In the genomic region with DNA sequence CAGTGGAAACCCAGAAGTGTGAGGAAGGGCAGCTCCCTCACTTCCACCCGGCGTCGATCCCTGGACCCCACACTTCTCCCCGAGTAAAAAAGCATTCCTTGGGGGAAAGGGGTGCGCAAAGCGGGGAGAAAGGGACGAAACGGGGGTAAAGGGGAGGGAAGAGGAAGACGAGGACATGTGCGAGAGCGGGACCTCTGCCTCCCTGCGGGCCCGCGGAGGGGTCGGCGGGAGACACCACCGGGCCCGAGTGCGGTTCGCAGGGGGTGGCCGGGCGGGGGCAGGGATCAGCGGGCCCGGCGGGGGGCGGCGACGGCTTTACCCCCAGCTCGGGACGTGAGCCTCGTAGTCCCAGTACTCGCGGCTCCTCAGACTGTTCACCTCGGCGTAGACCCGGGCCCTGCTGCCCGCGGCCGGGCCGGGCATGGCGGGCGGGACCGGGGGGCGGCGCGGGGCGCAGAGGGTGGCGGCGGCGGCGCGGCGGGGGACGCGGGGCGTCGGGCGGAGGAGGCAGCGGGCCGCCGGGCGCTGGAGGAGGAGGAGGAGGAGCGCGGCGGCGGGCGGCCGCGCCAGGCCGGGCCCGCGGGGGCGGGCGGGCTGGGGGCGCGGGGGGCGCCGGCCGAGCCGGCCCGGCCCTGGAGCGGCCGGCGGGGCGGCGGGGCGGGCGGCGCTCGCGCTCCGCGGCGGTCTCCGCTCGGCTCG, we compare ENCODE assay signal across 8 cellular contexts. TPM values are rescaled to one million over a fixed set of nuclear protein-coding genes. Genes with fewer than 3 reads are reported as not detected.
DNase-seq lines count a peak whose midpoint lies in the region; ATAC-seq and TF ChIP-seq lines count a peak whose summit lies in the region.

No MANE protein-coding gene starts in this region.

- in situ Hi-C loops in astrocyte of the spinal cord (cut with HindIII; ENCODE audit: low sequenced_read_pairs) = no loop called here

- H3K36me3 Mint-ChIP-seq in CD4-positive, alpha-beta memory T cell = peaks cover 14 to 52% of the 10 kb centered on the region in 2 donors

- intact Hi-C loops in CD4-positive, alpha-beta memory T cell (cut with micrococcal nuclease) = loop anchor here (1.0 to 5.0 kb wide), 5 partner anchors 39 to 460 kb away; a partner anchor contains a TSS
- intact Hi-C loops in thyroid gland (cut with DNase I) = loop anchor here (5.0 to 10.0 kb wide), 2 partner anchors 63 to 180 kb away; no protein-coding TSS in a partner anchor

- no peak for TF ChIP-seq POLR2A in thyroid gland (IDR thresholded peaks at IDR 0.05)

- peaks cover 6 to 11% of the 10 kb centered on the region in 2 donors for H3K27me3 Mint-ChIP-seq in CD4-positive, alpha-beta memory T cell

- peak overlapping the region; percentile 30 for H3K27ac ChIP-seq in CD4-positive, alpha-beta memory T cell (ENCODE audit: low read depth, low read length)
- H3K27ac ChIP-seq in thyroid gland = peak overlapping the region in 1 of 3 donors; percentile 58

- TF ChIP-seq CTCF in astrocyte of the spinal cord (IDR thresholded peaks at IDR 0.05; ENCODE audit: low read depth, low read length) (no peak), thyroid gland (IDR thresholded peaks at IDR 0.05) (no peak)

- no peaks in the 10 kb centered on the region for H3K9me3 Mint-ChIP-seq in CD4-positive, alpha-beta memory T cell

- H3K36me3 ChIP-seq in CD4-positive, alpha-beta memory T cell (ENCODE audit: insufficient read depth, low read length) = peaks cover 22% of the 10 kb centered on the region
- H3K36me3 ChIP-seq in thyroid gland = peaks cover 6 to 21% of the 10 kb centered on the region in 2 donors

- DNase-seq in CD4-positive, alpha-beta memory T cell = peak in 3 of 5 donors; percentile 3 to 15 (median 14)
- DNase-seq in HuH-7.5 (ENCODE audit: low spot score) (peak; percentile 29), astrocyte of the spinal cord (ENCODE audit: low read depth, low spot score) (no peak), left lobe of liver (ENCODE audit: low spot score) (no peak), thyroid gland (peak in 1 of 2 donors; percentile 6), CD1c-positive myeloid dendritic cell (ENCODE audit: extremely low spot score) (no peak), NCI-H1694 (lab: John Stamatoyannopoulos, UW) (no peak)

- POLR2A ChIA-PET in CD4-positive, alpha-beta memory T cell (lab: Charles Lee; ENCODE audit: partially characterized antibody) = no interaction called here

- H3K4me3 Mint-ChIP-seq in CD4-positive, alpha-beta memory T cell = peak overlapping the region; percentile 81 to 93 (median 88)

- H3K9me3 ChIP-seq in CD4-positive, alpha-beta memory T cell (ENCODE audit: control insufficient read depth in 1 of 2, low read length in 2 of 2) = no peaks in the 10 kb centered on the region
- no peaks in the 10 kb centered on the region for H3K9me3 ChIP-seq in thyroid gland

- H3K4me1 Mint-ChIP-seq in CD4-positive, alpha-beta memory T cell = peaks cover 32 to 56% (median 45%) of the 10 kb centered on the region in 4 donors

- peak; percentile 24 for ATAC-seq in GM19463 (IDR thresholded peaks at IDR 0.05; ENCODE audit: unreplicated experiment)
- peak; percentile 4 for ATAC-seq in left lobe of liver

- 0 to 3% methylated on average over 14 to 18 of the region's 97 CpGs for WGBS in thyroid gland, 2 donors

- H3K4me3 ChIP-seq in CD4-positive, alpha-beta memory T cell (ENCODE audit: low read length in 2 of 2) = peak overlapping the region; percentile 39 to 57
- peak overlapping the region; percentile 78 for H3K4me3 ChIP-seq in astrocyte of the spinal cord (ENCODE audit: low read depth, low read length)
- peak overlapping the region; percentile 48 to 71 (median 52) for H3K4me3 ChIP-seq in thyroid gland (replicated peaks in 1 of 3)

- no peaks in the 10 kb centered on the region for H3K27me3 ChIP-seq in CD4-positive, alpha-beta memory T cell (ENCODE audit: insufficient read depth, low read length)
- no peaks in the 10 kb centered on the region for H3K27me3 ChIP-seq in thyroid gland

- H3K27ac Mint-ChIP-seq in CD4-positive, alpha-beta memory T cell = peak overlapping the region; percentile 68 to 88 (median 86)

- CTCF ChIA-PET in CD4-positive, alpha-beta memory T cell (lab: Charles Lee; ENCODE audit: partially characterized antibody) = interaction anchor here (0.9 to 1.9 kb wide), 3 partner anchors 9 to 68 kb away, joined by 3 to 6 read pairs (median 4); a partner anchor contains a TSS

- H3K4me1 ChIP-seq in CD4-positive, alpha-beta memory T cell (ENCODE audit: insufficient read depth, low read length) = peaks cover 43% of the 10 kb centered on the region
- peaks cover 14 to 16% of the 10 kb centered on the region in 2 donors for H3K4me1 ChIP-seq in thyroid gland

RNA-seq across cellular contexts. Expression of a gene that starts 0.4 kb away (rescaled TPM):
- 10 to 100 TPM; 63.5 to 63.6 TPM for total RNA-seq in CD4-positive, alpha-beta memory T cell
- polyA plus RNA-seq in CD4-positive, alpha-beta memory T cell = 10 to 100 TPM in 1 of 2 donors, 1 to 10 TPM in 1; 9.7 to 14.8 TPM
- total RNA-seq in left lobe of liver (25.6 TPM), thyroid gland (10 to 100 TPM; 26.0 to 41.0 (median 33.9) TPM)

Comparison
In these comparisons a context has a peak if more than half of its experiments do, and no peak if none do; other contexts are left out.
1. DNase-seq: peak in CD4-positive, alpha-beta memory T cell (3 of 5) and HuH-7.5 (single experiment); none in astrocyte of the spinal cord (single experiment), left lobe of liver (single experiment), CD1c-positive myeloid dendritic cell (single experiment) and NCI-H1694 (single experiment).
2. Peak in every context shown above with its lines, with median percentiles within 50 percentile points of each other: H3K4me3 ChIP-seq.